Comparison of ENCODE assay signal across 28 cellular contexts in the genomic region with DNA sequence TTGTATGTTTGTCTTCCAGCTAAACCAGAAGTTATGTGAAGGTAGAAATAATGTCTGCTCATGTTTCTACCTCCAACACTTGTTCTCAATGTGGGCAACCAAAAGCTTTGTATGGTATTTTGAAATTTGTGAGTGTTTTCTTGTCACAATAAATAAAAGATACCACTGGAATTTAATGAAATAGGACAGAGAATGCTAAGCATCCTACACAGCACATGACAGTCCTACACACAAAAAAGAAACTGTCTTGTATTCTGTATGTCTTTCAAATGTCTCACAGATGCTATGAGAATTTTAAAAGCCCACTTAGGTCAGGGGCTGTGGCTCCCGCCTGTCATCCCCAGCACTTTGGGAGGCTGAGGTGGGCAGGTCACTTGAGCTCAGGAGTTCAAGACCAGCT.
"Had no signal": no experiment of that assay in that cellular context is flagged by ENCODE, and none has a peak within 500 bp of the region (broad histone marks: within the 10 kb centered on the region; RNA-seq: fewer than 3 reads in every experiment).

No MANE protein-coding gene starts in this region.

- H3K9me3 ChIP-seq: esophagus muscularis mucosa, gastrocnemius medialis, heart left ventricle had no signal

- H3K4me1 ChIP-seq: esophagus muscularis mucosa, foreskin keratinocyte, gastrocnemius medialis, heart left ventricle had no signal

- H3K4me3 ChIP-seq: esophagus muscularis mucosa, gastrocnemius medialis, heart left ventricle had no signal

- H3K27me3 ChIP-seq: brain microvascular endothelial cell, esophagus muscularis mucosa, foreskin keratinocyte, gastrocnemius medialis, heart left ventricle had no signal

- DNase-seq: activated B cell treated with CpG ODN at 0.5 μM for 24 hours; activated CD4-positive, alpha-beta T cell treated with anti-CD3 and anti-CD28 coated beads for 48 hours; activated CD4-positive, alpha-beta T cell treated with anti-CD3 and anti-CD28 coated beads, Interleukin-2, amount 50 U/mL, for 1 hour; activated CD4-positive, alpha-beta T cell treated with anti-CD3 and anti-CD28 coated beads, Interleukin-2, amount 50 U/mL, for 48 hours; activated CD8-positive, alpha-beta memory T cell treated with anti-CD3 and anti-CD28 coated beads for 24 hours; activated CD8-positive, alpha-beta T cell treated with anti-CD3 and anti-CD28 coated beads for 36 hours; activated gamma-delta T cell; activated naive CD4-positive, alpha-beta T cell; activated naive CD4-positive, alpha-beta T cell treated with anti-CD3 and anti-CD28 coated beads, Interleukin-2, amount 10 ng/mL, durations not matched to agents 7 days and 5 days; activated naive CD8-positive, alpha-beta T cell treated with anti-CD3 and anti-CD28 coated beads, Interleukin-2, amount 10 ng/mL, durations not matched to agents 7 days and 5 days; activated T-cell treated with anti-CD3 and anti-CD28 coated beads, Interleukin-2, amount 50 U/mL, for 4 hours; amniotic stem cell; anterior cingulate cortex; brain microvascular endothelial cell; caudate nucleus; cortex of kidney; dermis blood vessel endothelial cell; effector CD4-positive, alpha-beta T cell; effector memory CD8-positive, alpha-beta T cell; erythroblast; foreskin keratinocyte; gastrocnemius medialis; glutamatergic neuron; heart left ventricle; hippocampal formation; T1000; WERI-Rb-1 had no signal

- H3K27ac ChIP-seq: brain microvascular endothelial cell, esophagus muscularis mucosa, foreskin keratinocyte, gastrocnemius medialis, heart left ventricle, WERI-Rb-1 had no signal

- H3K36me3 ChIP-seq: brain microvascular endothelial cell, WERI-Rb-1 had no signal
